In the genomic region with DNA sequence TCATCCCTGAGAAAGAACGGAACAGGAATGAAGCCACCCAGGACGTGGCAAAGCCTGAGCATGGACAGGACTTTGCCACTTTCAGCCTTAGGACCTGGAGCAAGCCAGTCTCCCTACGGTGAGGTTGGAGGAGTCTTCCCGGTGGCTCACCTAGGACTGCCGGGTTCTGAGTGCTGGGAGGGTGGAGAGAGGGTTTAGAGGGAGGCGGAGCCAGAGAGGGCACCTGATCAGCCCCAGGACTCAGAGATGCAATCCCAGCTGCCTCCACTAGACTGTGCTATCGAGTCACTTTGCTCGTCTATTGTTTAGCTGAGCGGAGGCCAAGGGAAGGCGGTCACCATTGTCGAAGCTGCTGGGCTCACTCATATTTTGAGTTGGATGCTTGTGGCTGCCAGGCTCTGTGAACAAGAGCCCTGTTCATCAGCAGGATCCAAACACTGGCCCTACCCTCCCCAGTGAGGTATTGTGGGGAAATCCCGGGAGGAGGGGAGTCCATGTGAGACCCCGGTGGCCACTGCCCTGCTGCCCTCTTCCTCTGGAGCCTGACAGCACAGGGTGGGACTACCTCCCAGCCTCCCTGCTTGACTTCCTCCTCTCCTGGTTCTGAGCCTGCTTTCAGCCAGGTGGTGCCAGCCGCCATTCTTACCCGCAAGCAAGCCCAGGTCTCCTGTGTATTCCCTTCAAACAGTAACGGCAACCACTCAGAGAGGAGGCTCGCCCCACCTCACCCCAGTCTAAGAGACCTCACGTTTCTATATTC, we compare ENCODE assay signal across 9 cellular contexts. TPM values are rescaled to one million over a fixed set of nuclear protein-coding genes. Genes with fewer than 3 reads are reported as not detected.
DNase-seq lines count a peak whose midpoint lies in the region; ATAC-seq, FAIRE-seq and TF ChIP-seq lines count a peak whose summit lies in the region.
"Had no signal": no experiment of that assay in that cellular context is flagged by ENCODE, and none has a peak within 500 bp of the region (broad histone marks: within the 10 kb centered on the region; RNA-seq: fewer than 3 reads in every experiment).

No MANE protein-coding gene starts in this region.

- no peaks in the 10 kb centered on the region for H3K79me2 ChIP-seq in astrocyte (ENCODE audit: insufficient read depth, low read length)

- H3K9me3 Mint-ChIP-seq in T-cell (no peaks in the 10 kb centered on the region), astrocyte (ENCODE audit: unreplicated experiment) (peaks cover 6% of the 10 kb centered on the region)

- H3K27me3 Mint-ChIP-seq in T-cell = peaks cover 44 to 73% of the 10 kb centered on the region in 2 donors
- peaks cover 49% of the 10 kb centered on the region for H3K27me3 Mint-ChIP-seq in astrocyte (ENCODE audit: low read depth, unreplicated experiment)

- no peak overlapping the region for H3K4me3 ChIP-seq in astrocyte (ENCODE audit: insufficient read depth, low read depth, low read length)
- H3K4me3 ChIP-seq in skeletal muscle cell (ENCODE audit: low read depth, low read length) = no peak overlapping the region

- H3K36me3 Mint-ChIP-seq in T-cell = no peaks in the 10 kb centered on the region
- H3K36me3 Mint-ChIP-seq in astrocyte (ENCODE audit: low read depth, unreplicated experiment) = no peaks in the 10 kb centered on the region

- no peak for FAIRE-seq in astrocyte (lab: Jason Lieb, UNC)

- DNase-seq in activated gamma-delta T cell treated with Interleukin-2 at 50 U/mL for 16 hours = peak; percentile 38
- no peak for DNase-seq in activated gamma-delta T cell (lab: John Stamatoyannopoulos, UW)
- DNase-seq in NCI-H1105 (lab: John Stamatoyannopoulos, UW) = peak; percentile 15
- DNase-seq in T-cell = peak; percentile 2 to 59 (median 43)
- DNase-seq in astrocyte (ENCODE audit: low read depth) = peak; percentile 39
- peak; percentile 78 for DNase-seq in hepatic stellate cell (ENCODE audit: low spot score)
- DNase-seq in skeletal muscle cell (ENCODE audit: low read depth) = peak; percentile 12
- DNase-seq in cortex of kidney (lab: John Stamatoyannopoulos, UW) = no peak

- H3K4me1 Mint-ChIP-seq in T-cell = no peaks in the 10 kb centered on the region
- H3K4me1 Mint-ChIP-seq in astrocyte (ENCODE audit: low read depth, unreplicated experiment) = no peaks in the 10 kb centered on the region

- H3K9me3 ChIP-seq in astrocyte (ENCODE audit: insufficient read depth, low read depth, low read length) = no peaks in the 10 kb centered on the region

- H3K27me3 ChIP-seq in astrocyte (ENCODE audit: insufficient read depth, low read length) = peaks cover 2% of the 10 kb centered on the region

- TF ChIP-seq CTCF in astrocyte (IDR thresholded peaks at IDR 0.05; ENCODE audit: insufficient read depth, low read depth, low read length) = peak; percentile 70

- H3K4me1 ChIP-seq in astrocyte (ENCODE audit: insufficient read depth, low read length) = no peaks in the 10 kb centered on the region

- H4K20me1 ChIP-seq in astrocyte (ENCODE audit: insufficient read depth, low read length) = no peaks in the 10 kb centered on the region

- H3K36me3 ChIP-seq in astrocyte (ENCODE audit: insufficient read depth, low read length) = no peaks in the 10 kb centered on the region

- H3K4me2 ChIP-seq in astrocyte (ENCODE audit: low read length) = peak overlapping the region; percentile 31

- H2AFZ ChIP-seq in astrocyte (ENCODE audit: low read depth, low read length) = peak overlapping the region; percentile 49

- no peak overlapping the region for H3K9ac ChIP-seq in astrocyte (ENCODE audit: low read length)

- peak; percentile 57 to 69 (median 60) for ATAC-seq in T-cell (replicated peaks in 1 of 4)

- H3K27ac Mint-ChIP-seq in T-cell (no peak overlapping the region), astrocyte (ENCODE audit: unreplicated experiment) (no peak overlapping the region)

- H3K4me3 Mint-ChIP-seq in T-cell (no peak overlapping the region), astrocyte (ENCODE audit: unreplicated experiment) (no peak overlapping the region)

- POLR2A ChIA-PET in T-cell (lab: Charles Lee) = interaction anchor here in 1 of 2 donors (0.5 kb wide), 1 partner anchor 747 kb away, joined by 3 read pairs; no protein-coding TSS in a partner anchor

- H3K27ac ChIP-seq in astrocyte (ENCODE audit: low read depth, low read length) = no peak overlapping the region

- CTCF ChIA-PET in T-cell (lab: Charles Lee) = interaction anchor here in 1 of 2 donors (0.6 kb wide), 1 partner anchor 69 kb away, joined by 8 read pairs; no protein-coding TSS in a partner anchor

RNA-seq across cellular contexts. Expression of gene KRT14, which starts 7.0 kb away (rescaled TPM):
- total RNA-seq in T-cell (not detected), astrocyte (1.0 and 2.2 TPM in 2 replicates)

RNA-seq across cellular contexts. Expression of gene KRT9, which starts 7.8 kb away (rescaled TPM):
- not detected for total RNA-seq in T-cell
- 0.09 TPM in 1 of 2 replicates, not detected in the other for total RNA-seq in astrocyte
- total RNA-seq: subcutaneous adipose tissue had no signal

RNA-seq across cellular contexts. Expression of gene KRT16, which starts 32.9 kb away (rescaled TPM):
- total RNA-seq in T-cell = not detected
- total RNA-seq in astrocyte = 0.79 and 1.3 TPM in 2 replicates

RNA-seq across cellular contexts. Expression of gene KRT17, which starts 44.7 kb away (rescaled TPM):
- total RNA-seq in T-cell (not detected), astrocyte (21.4 and 28.3 TPM in 2 replicates)
- total RNA-seq: subcutaneous adipose tissue had no signal

RNA-seq across cellular contexts. Expression of gene KRT19, which starts 51.6 kb away (rescaled TPM):
- 1 to 10 TPM in 3 of 5 donors, not detected in 2; 3.8 to 4.8 (median 4.1) TPM for total RNA-seq in T-cell
- 113 and 210 TPM in 2 replicates for total RNA-seq in astrocyte

Comparison
In these comparisons a context has a peak if more than half of its experiments do, and no peak if none do; other contexts are left out.
1. DNase-seq: peak in activated gamma-delta T cell treated with Interleukin-2 at 50 U/mL for 16 hours (single experiment), NCI-H1105 (single experiment), T-cell (34 of 34), astrocyte (single experiment), hepatic stellate cell (single experiment) and skeletal muscle cell (single experiment); none in activated gamma-delta T cell (single experiment) and cortex of kidney (single experiment).